In the genomic region with DNA sequence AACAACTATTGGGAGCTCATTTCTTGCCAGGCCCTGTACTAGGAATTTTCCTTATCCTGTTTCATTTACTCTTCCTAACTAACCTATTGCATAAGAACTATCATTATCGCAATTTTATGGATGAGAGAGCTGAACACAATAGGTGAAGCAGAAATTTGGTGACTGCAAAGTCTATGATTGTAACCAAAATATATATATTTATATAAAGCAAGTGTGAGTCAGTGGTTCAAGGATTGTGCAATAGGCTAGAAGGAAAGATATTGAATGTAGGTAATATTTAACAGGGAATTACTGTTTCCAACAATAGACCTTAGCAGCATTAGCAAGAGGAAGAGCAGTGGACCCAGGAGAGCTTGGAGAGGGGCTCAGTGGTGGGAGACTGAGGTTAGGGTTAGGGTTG, we compare ENCODE assay signal across 37 cellular contexts.
A peak's percentile ranks its signal among the peaks of the same experiment; 100 is the strongest.
DNase-seq lines count a peak whose midpoint lies in the region; ATAC-seq, FAIRE-seq and TF ChIP-seq lines count a peak whose summit lies in the region.
"Had no signal": no experiment of that assay in that cellular context is flagged by ENCODE, and none has a peak within 500 bp of the region (broad histone marks: within the 10 kb centered on the region; RNA-seq: fewer than 3 reads in every experiment).

No MANE protein-coding gene starts in this region.

- TF ChIP-seq POLR2A in A549 (IDR thresholded peaks at IDR 0.05; ENCODE audit: low read length) (no peak), lower leg skin (IDR thresholded peaks at IDR 0.05) (no peak)

- H3K4me2 ChIP-seq in A549: peak overlapping the region; percentile 41

- peaks cover 34% of the 10 kb centered on the region for H3K4me1 ChIP-seq in A549
- no peaks in the 10 kb centered on the region for H3K4me1 ChIP-seq in CD4-positive, alpha-beta memory T cell (ENCODE audit: insufficient read depth, low read length)
- H3K4me1 ChIP-seq: gastrocnemius medialis had no signal

- TF ChIP-seq RAD21 in A549 (conservative IDR thresholded peaks at IDR 0.05 in 1 of 2, IDR thresholded peaks at IDR 0.05 in 1 of 2): no peak

- peak overlapping the region; percentile 37 to 68; a peak in 5 of 6 replicates for H3K27ac ChIP-seq in A549
- H3K27ac ChIP-seq in CD4-positive, alpha-beta memory T cell (ENCODE audit: low read depth, low read length): no peak overlapping the region
- H3K27ac ChIP-seq: coronary artery, gastrocnemius medialis, left lung, thoracic aorta had no signal

- POLR2A ChIA-PET in A549 (lab: Yijun Ruan, JAX): no interaction called here
- POLR2A ChIA-PET in CD4-positive, alpha-beta memory T cell (lab: Charles Lee; ENCODE audit: partially characterized antibody): no interaction called here

- no peaks in the 10 kb centered on the region for H3K27me3 Mint-ChIP-seq in CD4-positive, alpha-beta memory T cell
- H3K27me3 Mint-ChIP-seq: activated CD4-positive, alpha-beta memory T cell treated with anti-CD3 and anti-CD28 coated beads for 36 hours; IgD-negative memory B cell; progenitor cell of endocrine pancreas; stimulated activated naive CD8-positive, alpha-beta T cell treated with anti-CD3 and anti-CD28 coated beads, Interleukin-15, amount 100 ng/mL, for 72 hours had no signal

- ATAC-seq in A549: no peak
- ATAC-seq in GM21576 (IDR thresholded peaks at IDR 0.05; ENCODE audit: unreplicated experiment): no peak
- ATAC-seq: CD8-positive, alpha-beta T cell; gastrocnemius medialis; left lung; Panc1; sciatic nerve; stimulated activated naive CD8-positive, alpha-beta T cell treated with anti-CD3 and anti-CD28 coated beads, Interleukin-15, amount 100 ng/mL, for 72 hours had no signal

- no peak overlapping the region for H3K4me3 ChIP-seq in A549
- H3K4me3 ChIP-seq in epithelial cell of esophagus (ENCODE audit: low read length): no peak overlapping the region
- no peak overlapping the region for H3K4me3 ChIP-seq in CD4-positive, alpha-beta memory T cell (ENCODE audit: low read length in 2 of 2)
- H3K4me3 ChIP-seq in lower leg skin (ENCODE audit: low read depth, poor library complexity, severe bottlenecking): no peak overlapping the region
- H3K4me3 ChIP-seq: coronary artery, gastrocnemius medialis, left lung, thoracic aorta had no signal

- no peak for FAIRE-seq in A549 (lab: Jason Lieb, UNC)
- FAIRE-seq: GM12892, urothelium cell line had no signal

- no peaks in the 10 kb centered on the region for H3K9me3 ChIP-seq in A549
- H3K9me3 ChIP-seq in CD4-positive, alpha-beta memory T cell (ENCODE audit: control insufficient read depth in 1 of 2, low read length in 2 of 2): no peaks in the 10 kb centered on the region
- H3K9me3 ChIP-seq: gastrocnemius medialis, left lung, thoracic aorta had no signal

- no peaks in the 10 kb centered on the region for H3K36me3 ChIP-seq in CD4-positive, alpha-beta memory T cell (ENCODE audit: insufficient read depth, low read length)
- H3K36me3 ChIP-seq: gastrocnemius medialis, left lung, thoracic aorta had no signal

- no peak overlapping the region for H3K27ac Mint-ChIP-seq in CD4-positive, alpha-beta memory T cell
- H3K27ac Mint-ChIP-seq: activated CD4-positive, alpha-beta memory T cell treated with anti-CD3 and anti-CD28 coated beads for 36 hours; CD8-positive, alpha-beta T cell; IgD-negative memory B cell; progenitor cell of endocrine pancreas; stimulated activated naive CD8-positive, alpha-beta T cell treated with anti-CD3 and anti-CD28 coated beads, Interleukin-15, amount 100 ng/mL, for 72 hours had no signal

- CTCF ChIA-PET in A549 (lab: Yijun Ruan, JAX): no interaction called here
- CTCF ChIA-PET in CD4-positive, alpha-beta memory T cell (lab: Charles Lee; ENCODE audit: partially characterized antibody): no interaction called here

- H3K9me3 Mint-ChIP-seq in CD4-positive, alpha-beta memory T cell: peaks cover 0 to 7% (median 1%) of the 10 kb centered on the region in 8 donors

- intact Hi-C loops in CD4-positive, alpha-beta memory T cell (cut with micrococcal nuclease): no loop called here
- intact Hi-C loops in lower leg skin (cut with DNase I; ENCODE audit: low total_unique reads): no loop called here

- H3K27me3 ChIP-seq in CD4-positive, alpha-beta memory T cell (ENCODE audit: insufficient read depth, low read length): no peaks in the 10 kb centered on the region
- H3K27me3 ChIP-seq: gastrocnemius medialis, left lung had no signal

- DNase-seq in A549 (ENCODE audit: low read depth in 1 of 2, low spot score in 1 of 2) (peak in 1 of 2 experiments; percentile 11), M059J (ENCODE audit: low read depth) (peak; percentile 66), epithelial cell of esophagus (ENCODE audit: low read depth) (peak; percentile 36), kidney glomerular epithelial cell (lab: John Stamatoyannopoulos, UW) (peak; percentile 52), lower leg skin (ENCODE audit: low spot score in 2 of 2) (no peak), NCI-H2081 treated with DMSO at 0.1 percent for 48 hours (lab: John Stamatoyannopoulos, UW) (no peak)
- no peak for DNase-seq in CD4-positive, alpha-beta memory T cell
- DNase-seq: activated CD4-positive, alpha-beta memory T cell treated with anti-CD3 and anti-CD28 coated beads for 36 hours; activated CD4-positive, alpha-beta T cell treated with anti-CD3 and anti-CD28 coated beads for 1 hour; activated CD8-positive, alpha-beta memory T cell treated with anti-CD3 and anti-CD28 coated beads, Interleukin-2, amount 50 U/mL, for 4 hours; activated naive CD4-positive, alpha-beta T cell treated with Interleukin-2 at 50 U/mL for 16 hours; caudate nucleus; CD8-positive, alpha-beta T cell; DMS 273 treated with DMSO at 0.1 percent for 48 hours; effector memory CD4-positive, alpha-beta T cell; erythroblast; gastrocnemius medialis; hippocampal formation; left lung; NCI-H1105 treated with DMSO at 0.1 percent for 48 hours; NCI-H2029; NCI-H2227 treated with DMSO at 0.1 percent for 48 hours; NCI-H526; SHP77; stimulated activated CD4-positive, alpha-beta T cell treated with anti-CD3 and anti-CD28 coated beads, Interleukin-12 subunit alpha, Interleukin-12 subunit beta, amount 100 ng/mL, for 4 hours; stimulated activated CD4-positive, alpha-beta T cell treated with anti-CD3 and anti-CD28 coated beads, Interleukin-2, amount 100 ng/mL, for 48 hours; stimulated activated naive CD8-positive, alpha-beta T cell treated with anti-CD3 and anti-CD28 coated beads, Interleukin-15, amount 100 ng/mL, for 72 hours; T-helper 2 cell had no signal

- no peak overlapping the region for H3K4me3 Mint-ChIP-seq in CD4-positive, alpha-beta memory T cell
- H3K4me3 Mint-ChIP-seq: activated CD4-positive, alpha-beta memory T cell treated with anti-CD3 and anti-CD28 coated beads for 36 hours; CD8-positive, alpha-beta T cell; IgD-negative memory B cell; stimulated activated naive CD8-positive, alpha-beta T cell treated with anti-CD3 and anti-CD28 coated beads, Interleukin-15, amount 100 ng/mL, for 72 hours had no signal

- 11% methylated on average over 1 of the region's 1 CpG for WGBS in A549 (ENCODE audit: missing lambda C conversion rate)
- 95 to 100% methylated on average over 1 of the region's 1 CpG for WGBS in lower leg skin, 2 donors

- no peaks in the 10 kb centered on the region for H3K4me1 Mint-ChIP-seq in CD4-positive, alpha-beta memory T cell
- H3K4me1 Mint-ChIP-seq: stimulated activated naive CD8-positive, alpha-beta T cell treated with anti-CD3 and anti-CD28 coated beads, Interleukin-15, amount 100 ng/mL, for 72 hours had no signal

- no peak for TF ChIP-seq EP300 in A549 (IDR thresholded peaks at IDR 0.05)

- no peaks in the 10 kb centered on the region for H3K36me3 Mint-ChIP-seq in CD4-positive, alpha-beta memory T cell
- H3K36me3 Mint-ChIP-seq: activated CD4-positive, alpha-beta memory T cell treated with anti-CD3 and anti-CD28 coated beads for 36 hours; CD8-positive, alpha-beta T cell had no signal

- TF ChIP-seq CTCF in A549 (IDR thresholded peaks at IDR 0.05) (no peak), epithelial cell of esophagus (IDR thresholded peaks at IDR 0.05; ENCODE audit: insufficient read depth, low read depth, low read length, missing control alignments) (no peak), lower leg skin (IDR thresholded peaks at IDR 0.05) (no peak)

TF ChIP-seq in A549, 52 proteins besides CTCF, POLR2A, EP300 and RAD21:
- TF ChIP-seq, protein P1, sequence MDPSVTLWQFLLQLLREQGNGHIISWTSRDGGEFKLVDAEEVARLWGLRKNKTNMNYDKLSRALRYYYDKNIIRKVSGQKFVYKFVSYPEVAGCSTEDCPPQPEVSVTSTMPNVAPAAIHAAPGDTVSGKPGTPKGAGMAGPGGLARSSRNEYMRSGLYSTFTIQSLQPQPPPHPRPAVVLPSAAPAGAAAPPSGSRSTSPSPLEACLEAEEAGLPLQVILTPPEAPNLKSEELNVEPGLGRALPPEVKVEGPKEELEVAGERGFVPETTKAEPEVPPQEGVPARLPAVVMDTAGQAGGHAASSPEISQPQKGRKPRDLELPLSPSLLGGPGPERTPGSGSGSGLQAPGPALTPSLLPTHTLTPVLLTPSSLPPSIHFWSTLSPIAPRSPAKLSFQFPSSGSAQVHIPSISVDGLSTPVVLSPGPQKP (IDR thresholded peaks at IDR 0.05; ENCODE audit: low read depth, low read length): no peak
- no peak for TF ChIP-seq MAFK (IDR thresholded peaks at IDR 0.05; ENCODE audit: partially characterized antibody)
- TF ChIP-seq NPAS2 (CRISPR knock-in tag; IDR thresholded peaks at IDR 0.05; ENCODE audit: borderline replicate concordance): no peak
- TF ChIP-seq, protein P2, sequence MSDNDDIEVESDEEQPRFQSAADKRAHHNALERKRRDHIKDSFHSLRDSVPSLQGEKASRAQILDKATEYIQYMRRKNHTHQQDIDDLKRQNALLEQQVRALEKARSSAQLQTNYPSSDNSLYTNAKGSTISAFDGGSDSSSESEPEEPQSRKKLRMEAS (IDR thresholded peaks at IDR 0.05): no peak
- no peak for TF ChIP-seq FOSL2 (IDR thresholded peaks at IDR 0.05)
- 0 out of 2 replicates have a peak, but pooled peaks have one; percentile 27 for TF ChIP-seq FOSL2 (CRISPR knock-in tag; IDR thresholded peaks at IDR 0.05)
- TF ChIP-seq CEBPB (IDR thresholded peaks at IDR 0.05): peak; percentile 73 to 77; a peak in 3 of 4 replicates
- TF ChIP-seq JUNB (IDR thresholded peaks at IDR 0.05): peak; percentile 33; the same call in 1 of the 2 replicates
TF ChIP-seq in A549: peak in this region for 3.

Comparison
In these comparisons a context has a peak if more than half of its experiments do, and no peak if none do; other contexts are left out.
1. DNase-seq: peak in M059J (single experiment), epithelial cell of esophagus (single experiment) and kidney glomerular epithelial cell (single experiment); none in CD4-positive, alpha-beta memory T cell (0 of 5), lower leg skin (0 of 2) and NCI-H2081 treated with DMSO at 0.1 percent for 48 hours (single experiment).